13 cellular contexts compared by ENCODE assay signal in the genomic region with DNA sequence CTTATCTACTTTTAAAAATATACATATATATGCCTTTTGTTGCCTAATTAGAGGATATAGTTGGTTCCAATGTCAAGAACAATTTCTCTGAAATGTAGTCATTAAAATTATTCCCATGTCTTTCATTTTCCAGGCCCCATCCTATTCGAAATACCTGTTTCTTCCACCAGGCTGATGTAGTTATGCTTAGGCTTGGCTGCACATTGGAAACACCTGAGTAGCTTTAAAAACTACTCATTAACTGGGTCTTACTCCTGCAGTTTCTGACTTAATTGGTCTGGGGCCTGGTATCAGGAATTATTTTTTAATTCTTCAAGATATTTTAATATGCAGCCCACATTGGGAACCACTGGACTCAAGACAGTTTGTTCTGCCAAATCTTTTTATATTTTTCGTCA. TPM values are rescaled to one million over a fixed set of nuclear protein-coding genes. Genes with fewer than 3 reads are reported as not detected.
A peak's percentile ranks its signal among the peaks of the same experiment; 100 is the strongest.
DNase-seq lines count a peak whose midpoint lies in the region; ATAC-seq and TF ChIP-seq lines count a peak whose summit lies in the region.
"Had no signal": no experiment of that assay in that cellular context is flagged by ENCODE, and none has a peak within 500 bp of the region (broad histone marks: within the 10 kb centered on the region; RNA-seq: fewer than 3 reads in every experiment).

No MANE protein-coding gene starts in this region.

- H3K27me3 ChIP-seq in right atrium auricular region (no peaks in the 10 kb centered on the region), adrenal gland (no peaks in the 10 kb centered on the region), Karpas-422 (ENCODE audit: low read length) (no peaks in the 10 kb centered on the region)
- H3K27me3 ChIP-seq: upper lobe of right lung had no signal

- H3K36me3 ChIP-seq in right atrium auricular region, result peaks cover 55% of the 10 kb centered on the region
- peaks cover 0 to 36% of the 10 kb centered on the region in 2 donors for H3K36me3 ChIP-seq in adrenal gland (replicated peaks in 1 of 2)
- no peaks in the 10 kb centered on the region for H3K36me3 ChIP-seq in Karpas-422 (ENCODE audit: insufficient read depth, low read length)

- H3K4me1 ChIP-seq in right atrium auricular region (peaks cover 0 to 94% of the 10 kb centered on the region in 2 donors), adrenal gland (replicated peaks in 1 of 2) (peaks cover 33 to 95% of the 10 kb centered on the region in 2 donors), Karpas-422 (ENCODE audit: low read length) (no peaks in the 10 kb centered on the region)

- peak overlapping the region; percentile 64 to 77 for H3K27ac ChIP-seq in right atrium auricular region
- peak overlapping the region in 2 of 5 donors; percentile 36 to 69 for H3K27ac ChIP-seq in adrenal gland
- no peak overlapping the region for H3K27ac ChIP-seq in Karpas-422 (ENCODE audit: low read length)

- H3K4me1 Mint-ChIP-seq in activated CD8-positive, alpha-beta memory T cell treated with anti-CD3 and anti-CD28 coated beads, Interleukin-2, amount 10 ng/mL, durations not matched to agents 7 days and 5 days, result peaks cover 93% of the 10 kb centered on the region
- H3K4me1 Mint-ChIP-seq in T-cell, result peaks cover 97 to 99% (median 97%) of the 10 kb centered on the region in 3 donors
- H3K4me1 Mint-ChIP-seq in stimulated activated effector memory CD8-positive, alpha-beta T cell treated with anti-CD3 and anti-CD28 coated beads, Interleukin-12 subunit alpha, Interleukin-12 subunit beta, amount 100 ng/mL, for 72 hours, result peaks cover 92% of the 10 kb centered on the region

- no peaks in the 10 kb centered on the region for H3K9me3 Mint-ChIP-seq in activated CD8-positive, alpha-beta memory T cell treated with anti-CD3 and anti-CD28 coated beads, Interleukin-2, amount 10 ng/mL, durations not matched to agents 7 days and 5 days (ENCODE audit: low read depth)
- H3K9me3 Mint-ChIP-seq in T-cell, result no peaks in the 10 kb centered on the region
- no peaks in the 10 kb centered on the region for H3K9me3 Mint-ChIP-seq in stimulated activated effector memory CD8-positive, alpha-beta T cell treated with anti-CD3 and anti-CD28 coated beads, Interleukin-12 subunit alpha, Interleukin-12 subunit beta, amount 100 ng/mL, for 72 hours

- CTCF ChIA-PET in activated CD8-positive, alpha-beta memory T cell treated with anti-CD3 and anti-CD28 coated beads, Interleukin-2, amount 10 ng/mL, durations not matched to agents 7 days and 5 days (lab: Charles Lee), result interaction anchor here (0.8 to 6.7 kb wide), 3 partner anchors 16 to 32 kb away, joined by 3 to 49 read pairs (median 12); no protein-coding TSS in a partner anchor
- CTCF ChIA-PET in T-cell (lab: Charles Lee), result interaction anchor here in 1 of 2 donors (0.6 to 0.9 kb wide), 2 partner anchors 54 to 341 kb away, joined by 3 to 4 read pairs; a partner anchor contains a TSS

- no peaks in the 10 kb centered on the region for H3K9me2 ChIP-seq in Karpas-422 (replicated peaks; ENCODE audit: insufficient read depth, low read length)

- no peak overlapping the region for H3K4me3 Mint-ChIP-seq in activated CD8-positive, alpha-beta memory T cell treated with anti-CD3 and anti-CD28 coated beads, Interleukin-2, amount 10 ng/mL, durations not matched to agents 7 days and 5 days
- peak overlapping the region in 1 of 3 donors; percentile 55 for H3K4me3 Mint-ChIP-seq in T-cell
- peak overlapping the region; percentile 58 for H3K4me3 Mint-ChIP-seq in stimulated activated effector memory CD8-positive, alpha-beta T cell treated with anti-CD3 and anti-CD28 coated beads, Interleukin-12 subunit alpha, Interleukin-12 subunit beta, amount 100 ng/mL, for 72 hours

- no peak for TF ChIP-seq POLR2A in adrenal gland (IDR thresholded peaks at IDR 0.05)

- H3K79me2 ChIP-seq in Karpas-422 (ENCODE audit: low read length), result no peaks in the 10 kb centered on the region

- no peak for DNase-seq in activated CD8-positive, alpha-beta memory T cell treated with anti-CD3 and anti-CD28 coated beads, Interleukin-2, amount 10 ng/mL, durations not matched to agents 7 days and 5 days
- no peak for DNase-seq in activated CD8-positive, alpha-beta memory T cell treated with anti-CD3 and anti-CD28 coated beads for 24 hours
- DNase-seq in T-cell, result no peak
- no peak for DNase-seq in right atrium auricular region (ENCODE audit: low spot score)
- no peak for DNase-seq in stimulated activated effector memory CD8-positive, alpha-beta T cell treated with anti-CD3 and anti-CD28 coated beads, Interleukin-12 subunit alpha, Interleukin-12 subunit beta, amount 100 ng/mL, for 72 hours (ENCODE audit: low spot score in 2 of 2)
- DNase-seq in adrenal gland, result no peak
- DNase-seq in ACHN, result no peak
- no peak for DNase-seq in Karpas-422
- DNase-seq: activated CD4-positive, alpha-beta T cell treated with anti-CD3 and anti-CD28 coated beads for 4 hours; NCI-H187; NCI-H774; retina; upper lobe of right lung had no signal

- peak overlapping the region; percentile 84 for H3K27ac Mint-ChIP-seq in activated CD8-positive, alpha-beta memory T cell treated with anti-CD3 and anti-CD28 coated beads, Interleukin-2, amount 10 ng/mL, durations not matched to agents 7 days and 5 days
- H3K27ac Mint-ChIP-seq in T-cell, result peak overlapping the region; percentile 93 to 95
- peak overlapping the region; percentile 87 for H3K27ac Mint-ChIP-seq in stimulated activated effector memory CD8-positive, alpha-beta T cell treated with anti-CD3 and anti-CD28 coated beads, Interleukin-12 subunit alpha, Interleukin-12 subunit beta, amount 100 ng/mL, for 72 hours

- H3K9me3 ChIP-seq in right atrium auricular region (no peaks in the 10 kb centered on the region), adrenal gland (replicated peaks in 1 of 3) (no peaks in the 10 kb centered on the region), Karpas-422 (ENCODE audit: low read length) (no peaks in the 10 kb centered on the region)
- H3K9me3 ChIP-seq: upper lobe of right lung had no signal

- H3K4me2 ChIP-seq in Karpas-422 (ENCODE audit: low read depth, low read length, poor library complexity, severe bottlenecking), result no peak overlapping the region

- no peaks in the 10 kb centered on the region for H3K27me3 Mint-ChIP-seq in activated CD8-positive, alpha-beta memory T cell treated with anti-CD3 and anti-CD28 coated beads, Interleukin-2, amount 10 ng/mL, durations not matched to agents 7 days and 5 days
- H3K27me3 Mint-ChIP-seq in T-cell, result no peaks in the 10 kb centered on the region

- H3K4me3 ChIP-seq in right atrium auricular region, result no peak overlapping the region
- no peak overlapping the region for H3K4me3 ChIP-seq in adrenal gland
- no peak overlapping the region for H3K4me3 ChIP-seq in Karpas-422 (ENCODE audit: low read length)
- H3K4me3 ChIP-seq: upper lobe of right lung had no signal

- H4K20me1 ChIP-seq in Karpas-422 (ENCODE audit: insufficient read depth, low read depth, low read length), result no peaks in the 10 kb centered on the region

- peaks cover 63% of the 10 kb centered on the region for H3K36me3 Mint-ChIP-seq in activated CD8-positive, alpha-beta memory T cell treated with anti-CD3 and anti-CD28 coated beads, Interleukin-2, amount 10 ng/mL, durations not matched to agents 7 days and 5 days
- H3K36me3 Mint-ChIP-seq in T-cell, result peaks cover 57% of the 10 kb centered on the region
- H3K36me3 Mint-ChIP-seq in stimulated activated effector memory CD8-positive, alpha-beta T cell treated with anti-CD3 and anti-CD28 coated beads, Interleukin-12 subunit alpha, Interleukin-12 subunit beta, amount 100 ng/mL, for 72 hours, result peaks cover 96% of the 10 kb centered on the region

- TF ChIP-seq CTCF in right atrium auricular region (IDR thresholded peaks at IDR 0.05), result no peak
- TF ChIP-seq CTCF in adrenal gland (IDR thresholded peaks at IDR 0.05), result no peak

- no peak overlapping the region for H3K9ac ChIP-seq in Karpas-422 (ENCODE audit: low read length)

- WGBS in adrenal gland, 4 donors, result 83 to 93% (median 90%) methylated on average over 2 of the region's 2 CpGs

- intact Hi-C loops in adrenal gland (cut with DNase I), result no loop called here

- H2AFZ ChIP-seq in Karpas-422 (ENCODE audit: low read length), result no peak overlapping the region

- in situ Hi-C loops in ACHN (cut with HindIII; ENCODE audit: low pct_ligation_motif_present, low pct_unique_long_range_greater_than_20kb, low sequenced_read_pairs), result no loop called here

- no peak for ATAC-seq in activated CD8-positive, alpha-beta memory T cell treated with anti-CD3 and anti-CD28 coated beads, Interleukin-2, amount 10 ng/mL, durations not matched to agents 7 days and 5 days
- no peak for ATAC-seq in T-cell (replicated peaks in 1 of 4)
- ATAC-seq in stimulated activated effector memory CD8-positive, alpha-beta T cell treated with anti-CD3 and anti-CD28 coated beads, Interleukin-12 subunit alpha, Interleukin-12 subunit beta, amount 100 ng/mL, for 72 hours, result no peak

- POLR2A ChIA-PET in T-cell (lab: Charles Lee), result interaction anchor here (0.6 to 1.5 kb wide), 3 partner anchors 45 to 60 kb away, joined by 3 to 6 read pairs (median 3); no protein-coding TSS in a partner anchor

RNA-seq across cellular contexts. Expression of a gene that starts 53.7 kb away (rescaled TPM):
- 10 to 100 TPM; 47.3 to 50.5 TPM for total RNA-seq in activated CD8-positive, alpha-beta memory T cell treated with anti-CD3 and anti-CD28 coated beads, Interleukin-2, amount 10 ng/mL, durations not matched to agents 7 days and 5 days
- total RNA-seq in T-cell (100 to 1,000 TPM; 114 to 145 (median 127) TPM), right atrium auricular region (100 to 1,000 TPM; 205 to 210 TPM), adrenal gland (100 to 1,000 TPM; 142 to 296 (median 178) TPM)
- polyA plus RNA-seq in adrenal gland, result 100 to 1,000 TPM in 1 of 3 donors, 10 to 100 TPM in 2; 19.1 to 128 (median 20.8) TPM
- total RNA-seq in Karpas-422 (2014; rRNA removed; shearing (Covaris generic); ENCODE audit: low replicate concordance), result not detected in 2 replicates

Comparison
In these comparisons a context has a peak if more than half of its experiments do, and no peak if none do; other contexts are left out.
1. RNA of a gene that starts 53.7 kb away (total RNA-seq): 205 to 210 TPM in right atrium auricular region, 142 to 296 TPM in adrenal gland, 114 to 145 TPM in T-cell and 47.3 to 50.5 TPM in activated CD8-positive, alpha-beta memory T cell treated with anti-CD3 and anti-CD28 coated beads, Interleukin-2, amount 10 ng/mL, durations not matched to agents 7 days and 5 days; not detected in Karpas-422; every median in the first group is over 10 times any median in the second.
2. Peak in every context shown above with its lines, with median percentiles within 50 percentile points of each other: H3K27ac Mint-ChIP-seq.